26 cellular contexts compared by ENCODE assay signal in genomic region chr5:16050414-16050813, GRCh38.
"Had no signal": no experiment of that assay in that cellular context is flagged by ENCODE, and none has a peak within 500 bp of the region (broad histone marks: within the 10 kb centered on the region; RNA-seq: fewer than 3 reads in every experiment).

No MANE protein-coding gene starts in this region.

- H3K4me2 ChIP-seq: neural progenitor cell had no signal

- DNase-seq: natural killer cell; occipital lobe; ovary; posterior cingulate gyrus; psoas muscle; right cardiac atrium; right lobe of liver; sigmoid colon; small intestine; stimulated activated CD4-positive, alpha-beta T cell treated with anti-CD3 and anti-CD28 coated beads, Interleukin-15, amount 100 ng/mL, for 24 hours; stimulated activated CD4-positive, alpha-beta T cell treated with anti-CD3 and anti-CD28 coated beads, Interleukin-2, amount 100 ng/mL, for 24 hours; stimulated activated CD4-positive, alpha-beta T cell treated with anti-CD3 and anti-CD28 coated beads, Interleukin-2, amount 100 ng/mL, for 48 hours; stimulated activated CD4-positive, alpha-beta T cell treated with anti-CD3 and anti-CD28 coated beads, Interleukin-4, amount 100 ng/mL, for 24 hours; stimulated activated naive B cell treated with anti-CD40 and anti-IgM and Interleukin-4, amounts not matched to agents 10 μg/mL and 1 μg/mL and 100 μg/mL, for 72 hours; stimulated activated naive CD4-positive, alpha-beta T cell treated with Interleukin-2 at 50 U/mL for 16 hours; stomach; thyroid gland; trophoblast cell; upper lobe of left lung had no signal

- FAIRE-seq: small intestine, urothelium cell line had no signal

- H3K9me3 ChIP-seq: ovary, psoas muscle, right lobe of liver, sigmoid colon, thoracic aorta, thyroid gland, tibial nerve, upper lobe of left lung, vagina had no signal

- H3K4me1 ChIP-seq: neural progenitor cell, parathyroid adenoma, psoas muscle, right lobe of liver, sigmoid colon, stomach, thyroid gland, tibial nerve, upper lobe of left lung, vagina had no signal

- H3K27ac ChIP-seq: neural progenitor cell, ovary, parathyroid adenoma, psoas muscle, right lobe of liver, sigmoid colon, stomach, thoracic aorta, thyroid gland, tibial nerve, upper lobe of left lung, vagina had no signal

- ATAC-seq: natural killer cell; psoas muscle; right lobe of liver; stimulated activated effector memory CD8-positive, alpha-beta T cell treated with anti-CD3 and anti-CD28 coated beads, Interleukin-12 subunit alpha, Interleukin-12 subunit beta, amount 100 ng/mL, for 72 hours; stimulated activated naive B cell treated with anti-CD40 and anti-IgM and Interleukin-4, amounts not matched to agents 10 μg/mL and 1 μg/mL and 100 μg/mL, for 72 hours had no signal

- H3K36me3 ChIP-seq: neural progenitor cell, ovary, right lobe of liver, sigmoid colon, stomach, thoracic aorta, thyroid gland, tibial nerve, upper lobe of left lung, vagina had no signal

- H3K9ac ChIP-seq: neural progenitor cell, parathyroid adenoma had no signal

- H2AFZ ChIP-seq: neural progenitor cell, parathyroid adenoma had no signal

- H3K4me3 ChIP-seq: neural progenitor cell, ovary, psoas muscle, right lobe of liver, sigmoid colon, stomach, thoracic aorta, thyroid gland, tibial nerve, upper lobe of left lung, vagina had no signal

- H3K79me2 ChIP-seq: parathyroid adenoma had no signal

- H3K27me3 ChIP-seq: neural progenitor cell, ovary, right lobe of liver, sigmoid colon, thyroid gland, tibial nerve, upper lobe of left lung, vagina had no signal
